Comparison of ENCODE assay signal across 15 cellular contexts in the genomic region with DNA sequence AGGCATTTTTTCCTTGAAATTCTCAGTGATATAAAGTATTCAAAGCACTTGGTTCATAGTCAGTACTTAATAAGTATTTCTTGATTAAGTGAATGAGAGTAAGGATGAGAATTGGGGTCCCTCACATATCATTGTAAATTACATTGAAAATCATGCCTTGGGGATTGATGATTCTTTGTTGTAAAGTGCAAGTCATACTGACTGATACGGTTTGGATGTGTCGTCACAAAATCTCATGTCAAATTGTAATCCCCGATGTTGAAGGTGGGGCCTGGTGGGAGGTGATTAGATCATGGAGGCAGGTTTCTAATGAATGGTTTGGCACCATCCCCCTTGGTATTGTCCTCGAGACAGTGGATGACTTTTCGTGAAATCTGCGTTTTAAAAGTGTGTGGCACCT.
DNase-seq lines count a peak whose midpoint lies in the region; ATAC-seq and TF ChIP-seq lines count a peak whose summit lies in the region.
"Had no signal": no experiment of that assay in that cellular context is flagged by ENCODE, and none has a peak within 500 bp of the region (broad histone marks: within the 10 kb centered on the region; RNA-seq: fewer than 3 reads in every experiment).

No MANE protein-coding gene starts in this region.

- no peak overlapping the region for H3K9ac ChIP-seq in SK-N-MC (ENCODE audit: insufficient read length)
- H3K9ac ChIP-seq: BLaER1 had no signal

- no peak overlapping the region for H3K4me3 ChIP-seq in A673 (ENCODE audit: low read depth, low read length, poor library complexity, severe bottlenecking)
- H3K4me3 ChIP-seq in GM23338 = no peak overlapping the region
- H3K4me3 ChIP-seq in SK-N-MC = no peak overlapping the region
- H3K4me3 ChIP-seq: BLaER1 had no signal

- H4K20me1 ChIP-seq in GM23338 (replicated peaks; ENCODE audit: insufficient read depth) = no peaks in the 10 kb centered on the region
- H4K20me1 ChIP-seq: BLaER1 had no signal

- TF ChIP-seq CTCF in A673 (conservative IDR thresholded peaks at IDR 0.05; ENCODE audit: low read depth, low read length) = no peak
- TF ChIP-seq CTCF in GM23338 (conservative IDR thresholded peaks at IDR 0.05; ENCODE audit: low read depth in 2 of 2) = no peak

- H3K79me2 ChIP-seq in GM23338 (replicated peaks; ENCODE audit: insufficient read depth) = no peaks in the 10 kb centered on the region

- CTCF ChIA-PET in A673 (lab: Charles Lee) = no interaction called here

- H3K27me3 Mint-ChIP-seq in GM23338 (ENCODE audit: insufficient read depth, low read depth, poor library complexity) = peaks cover 2% of the 10 kb centered on the region

- H3K4me1 ChIP-seq in A673 (ENCODE audit: insufficient read depth, low read length, poor library complexity, severe bottlenecking) (no peaks in the 10 kb centered on the region), GM23338 (ENCODE audit: insufficient read depth) (no peaks in the 10 kb centered on the region)
- H3K4me1 ChIP-seq: BE2C, BLaER1 had no signal

- no peak overlapping the region for H2AFZ ChIP-seq in GM23338

- no TSS peak for BruUV-seq in A673 (replicated peaks; lab: Mats Ljungman, UMichigan)

- peaks cover 14% of the 10 kb centered on the region for H3K9me3 ChIP-seq in A673 (ENCODE audit: low read depth, low read length, poor library complexity, severe bottlenecking)
- no peaks in the 10 kb centered on the region for H3K9me3 ChIP-seq in SK-N-MC (ENCODE audit: low read depth, low read length)
- H3K9me3 ChIP-seq: BE2C had no signal

- no peaks in the 10 kb centered on the region for H3K9me2 ChIP-seq in GM23338 (ENCODE audit: insufficient read depth)

- POLR2A ChIA-PET in A673 (lab: Charles Lee; ENCODE audit: low non-redundant PET) = no interaction called here

- H3K27ac ChIP-seq in A673 (ENCODE audit: low read depth, low read length, poor library complexity, severe bottlenecking) (peak overlapping the region; percentile 21), GM23338 (ENCODE audit: low read depth) (peak overlapping the region; percentile 27; the same call in 1 of the 2 replicates), SK-N-MC (0 out of 2 replicates have a peak overlapping the region, but pooled peaks have one; percentile 5)
- H3K27ac ChIP-seq: BLaER1 had no signal

- no peak overlapping the region for H3K4me3 Mint-ChIP-seq in GM23338
- H3K4me3 Mint-ChIP-seq: CD14-positive monocyte; CD4-positive, alpha-beta memory T cell; CD4-positive, CD25-positive, alpha-beta regulatory T cell; CD8-positive, alpha-beta memory T cell had no signal

- H3K27me3 ChIP-seq in A673 (replicated peaks; ENCODE audit: insufficient read depth, low read depth, low read length, poor library complexity) (no peaks in the 10 kb centered on the region), GM23338 (ENCODE audit: insufficient read depth) (no peaks in the 10 kb centered on the region)
- H3K27me3 ChIP-seq: BE2C, BLaER1 had no signal

- H3K36me3 Mint-ChIP-seq in GM23338 (ENCODE audit: low read depth) = peaks cover 48% of the 10 kb centered on the region
- H3K36me3 Mint-ChIP-seq: CD14-positive monocyte; CD4-positive, alpha-beta memory T cell; CD4-positive, CD25-positive, alpha-beta regulatory T cell; CD8-positive, alpha-beta memory T cell had no signal

- ATAC-seq in GM23338 (no peak), HG02970 (IDR thresholded peaks at IDR 0.05; ENCODE audit: low FRiP score, unreplicated experiment) (no peak), GM19324 (IDR thresholded peaks at IDR 0.05; ENCODE audit: low FRiP score, unreplicated experiment) (no peak), HG02973 (IDR thresholded peaks at IDR 0.05; ENCODE audit: unreplicated experiment) (no peak)

- intact Hi-C loops in A673 (cut with micrococcal nuclease; ENCODE audit: unreplicated experiment) = loop anchor here (5.0 to 10.0 kb wide), 3 partner anchors 64 to 297 kb away; no protein-coding TSS in a partner anchor

- H3K36me3 ChIP-seq in A673 (ENCODE audit: insufficient read depth, low read length, poor library complexity, severe bottlenecking) (no peaks in the 10 kb centered on the region), GM23338 (ENCODE audit: insufficient read depth) (peaks cover 11% of the 10 kb centered on the region), SK-N-MC (ENCODE audit: insufficient read depth, low read length) (no peaks in the 10 kb centered on the region)
- H3K36me3 ChIP-seq: BE2C, BLaER1 had no signal

- peaks cover 4% of the 10 kb centered on the region; the same call in 2 of the 3 replicates for H3K4me1 Mint-ChIP-seq in GM23338
- H3K4me1 Mint-ChIP-seq: CD14-positive monocyte; CD4-positive, alpha-beta memory T cell; CD4-positive, CD25-positive, alpha-beta regulatory T cell; CD8-positive, alpha-beta memory T cell had no signal

- peaks cover 39% of the 10 kb centered on the region for H3K9me3 Mint-ChIP-seq in GM23338

- H3F3A ChIP-seq in GM23338 (replicated peaks; ENCODE audit: low read depth) = no peaks in the 10 kb centered on the region

- no peak overlapping the region for H3K4me2 ChIP-seq in GM23338
- H3K4me2 ChIP-seq: BLaER1 had no signal

- DNase-seq in A673 (ENCODE audit: low spot score) (no peak), GM23338 (ENCODE audit: low spot score) (no peak), SK-N-MC (ENCODE audit: low read depth, low spot score) (no peak)
- DNase-seq: 8988T; CD8-positive, alpha-beta memory T cell; COR-L47; GF-D8 had no signal

- H3K27ac Mint-ChIP-seq in GM23338 = no peak overlapping the region
- H3K27ac Mint-ChIP-seq: CD14-positive monocyte; CD4-positive, alpha-beta memory T cell; CD8-positive, alpha-beta memory T cell had no signal

TF ChIP-seq in GM23338, 12 proteins besides CTCF, POLR2A, EP300 and RAD21 (continues in another document):
- TF ChIP-seq STAT1 (IDR thresholded peaks at IDR 0.05; ENCODE audit: unreplicated experiment) (no peak), ZNF331 (CRISPR knock-in tag; IDR thresholded peaks at IDR 0.05; ENCODE audit: low read depth) (no peak), EZH2 (IDR thresholded peaks at IDR 0.05; ENCODE audit: low read depth, unreplicated experiment) (no peak), CREB1 (CRISPR knock-in tag; IDR thresholded peaks at IDR 0.05; ENCODE audit: low read depth) (no peak)
- TF ChIP-seq, protein P1, sequence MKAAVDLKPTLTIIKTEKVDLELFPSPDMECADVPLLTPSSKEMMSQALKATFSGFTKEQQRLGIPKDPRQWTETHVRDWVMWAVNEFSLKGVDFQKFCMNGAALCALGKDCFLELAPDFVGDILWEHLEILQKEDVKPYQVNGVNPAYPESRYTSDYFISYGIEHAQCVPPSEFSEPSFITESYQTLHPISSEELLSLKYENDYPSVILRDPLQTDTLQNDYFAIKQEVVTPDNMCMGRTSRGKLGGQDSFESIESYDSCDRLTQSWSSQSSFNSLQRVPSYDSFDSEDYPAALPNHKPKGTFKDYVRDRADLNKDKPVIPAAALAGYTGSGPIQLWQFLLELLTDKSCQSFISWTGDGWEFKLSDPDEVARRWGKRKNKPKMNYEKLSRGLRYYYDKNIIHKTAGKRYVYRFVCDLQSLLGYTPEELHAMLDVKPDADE (IDR thresholded peaks at IDR 0.05) = no peak
